Comparison of ENCODE assay signal across 8 cellular contexts in genomic region chr20:48921168-48921882, GRCh38. TPM values are rescaled to one million over a fixed set of nuclear protein-coding genes. Genes with fewer than 3 reads are reported as not detected.
DNase-seq lines count a peak whose midpoint lies in the region; ATAC-seq, FAIRE-seq and TF ChIP-seq lines count a peak whose summit lies in the region.

TSS of gene ARFGEF2 (plus strand) at chr20:48921711. CDS start at chr20:48921890, 179 bp downstream.

- H3K4me3 ChIP-seq in bronchial epithelial cell (ENCODE audit: low read depth, low read length) (peak within 1 kb of the TSS; percentile 73), smooth muscle cell (peak within 1 kb of the TSS; percentile 68)

- H3K27ac Mint-ChIP-seq in WTC11 = peak within 1 kb of the TSS; percentile 99

- H3K9me3 ChIP-seq in smooth muscle cell (replicated peaks; ENCODE audit: low read depth) = no peaks in the 10 kb centered on the region

- H3K36me3 ChIP-seq in bronchial epithelial cell (ENCODE audit: control insufficient read depth, insufficient read depth, low read length) (no peaks in the 10 kb centered on the region), smooth muscle cell (ENCODE audit: low read depth) (no peaks in the 10 kb centered on the region)

- POLR2A ChIA-PET in WTC11 (lab: Charles Lee) = interaction anchor here (0.8 kb wide), 1 partner anchor 93 kb away, joined by 3 read pairs; no protein-coding TSS in a partner anchor

- peak; percentile 91 for DNase-seq in ACHN
- DNase-seq in NCI-H226 = peak; percentile 93
- DNase-seq in WTC11 (ENCODE audit: low spot score) = peak; percentile 93
- DNase-seq in bronchial epithelial cell (ENCODE audit: low read depth) = peak; percentile 68
- DNase-seq in iPS-NIHi7 (ENCODE audit: extremely low spot score) = peak; percentile 99
- DNase-seq in smooth muscle cell (lab: John Stamatoyannopoulos, UW; ENCODE audit: unreplicated experiment) = peak; percentile 74

- CTCF ChIA-PET in WTC11 (lab: Charles Lee) = interaction anchor here (0.7 to 1.9 kb wide), 2 partner anchors 264 kb away, joined by 4 to 10 read pairs; no protein-coding TSS in a partner anchor

- in situ Hi-C loops in ACHN (cut with HindIII; ENCODE audit: low pct_ligation_motif_present, low pct_unique_long_range_greater_than_20kb, low sequenced_read_pairs) = no loop called here

- H3K27me3 ChIP-seq in bronchial epithelial cell (ENCODE audit: control insufficient read depth, insufficient read depth, low read length) (no peaks in the 10 kb centered on the region), smooth muscle cell (ENCODE audit: low read depth) (no peaks in the 10 kb centered on the region)

- FAIRE-seq in bronchial epithelial cell (lab: Jason Lieb, UNC) = no peak

- no peaks in the 10 kb centered on the region for H3K27me3 Mint-ChIP-seq in WTC11 (ENCODE audit: low read depth)

- H3K79me2 ChIP-seq in smooth muscle cell (ENCODE audit: low read depth) = peaks cover 46% of the 10 kb centered on the region

- H3K9ac ChIP-seq in smooth muscle cell (ENCODE audit: low read depth) = peak within 1 kb of the TSS; percentile 98

- H3F3A ChIP-seq in smooth muscle cell (ENCODE audit: low read depth) = peaks cover 13% of the 10 kb centered on the region

- H3K4me2 ChIP-seq in smooth muscle cell = peak within 1 kb of the TSS; percentile 97

- H3K27ac ChIP-seq in smooth muscle cell (ENCODE audit: low read depth) = peak within 1 kb of the TSS; percentile 95

- TF ChIP-seq CTCF in WTC11 (IDR thresholded peaks at IDR 0.05) (no peak), bronchial epithelial cell (IDR thresholded peaks at IDR 0.05; ENCODE audit: insufficient read depth, low read length, severe bottlenecking) (no peak), smooth muscle cell (IDR thresholded peaks at IDR 0.05; ENCODE audit: borderline replicate concordance, insufficient read depth, poor library complexity, severe bottlenecking) (no peak)

- H3K36me3 Mint-ChIP-seq in WTC11 = no peaks in the 10 kb centered on the region

- no peaks in the 10 kb centered on the region for H3K9me3 Mint-ChIP-seq in WTC11

- H3K4me3 Mint-ChIP-seq in WTC11 = peak within 1 kb of the TSS; percentile 95

- under 1% methylated on average over 50 of the region's 70 CpGs for WGBS in smooth muscle cell (ENCODE audit: low lambda C conversion rate)

- H4K20me1 ChIP-seq in smooth muscle cell (ENCODE audit: low read depth) = peaks cover 28% of the 10 kb centered on the region

- ATAC-seq in GM18873 (IDR thresholded peaks at IDR 0.05; ENCODE audit: low FRiP score, unreplicated experiment) (peak; percentile 66), HG03139 (IDR thresholded peaks at IDR 0.05; ENCODE audit: unreplicated experiment) (peak; percentile 78), WTC11 (peak; percentile 94)

- H3K4me1 Mint-ChIP-seq in WTC11 = peaks cover 27% of the 10 kb centered on the region

- peaks cover 16% of the 10 kb centered on the region for H3K4me1 ChIP-seq in smooth muscle cell (ENCODE audit: low read depth)

- peak within 1 kb of the TSS; percentile 64 for H2AFZ ChIP-seq in smooth muscle cell (ENCODE audit: low read depth)

TF ChIP-seq in WTC11, 78 proteins besides CTCF, POLR2A, EP300 and RAD21 (continues in another document):
- TF ChIP-seq ESRRA (CRISPR knock-in tag; IDR thresholded peaks at IDR 0.05; ENCODE audit: borderline replicate concordance) = no peak
- 0 out of 2 replicates have a peak, but pooled peaks have one; percentile 62 for TF ChIP-seq E2F5 (CRISPR knock-in tag; IDR thresholded peaks at IDR 0.05)
- no peak for TF ChIP-seq STAT6 (CRISPR knock-in tag; conservative IDR thresholded peaks at IDR 0.05; ENCODE audit: low read depth)
- peak; percentile 14; the same call in 1 of the 2 replicates for TF ChIP-seq TEAD1 (CRISPR knock-in tag; IDR thresholded peaks at IDR 0.05)
- TF ChIP-seq NR3C1 (CRISPR knock-in tag; conservative IDR thresholded peaks at IDR 0.05; ENCODE audit: low read depth) = no peak
- TF ChIP-seq ZBTB21 (CRISPR knock-in tag; IDR thresholded peaks at IDR 0.05; ENCODE audit: borderline replicate concordance) = 0 out of 2 replicates have a peak, but pooled peaks have one; percentile 47
- no peak for TF ChIP-seq IRF2 (CRISPR knock-in tag; IDR thresholded peaks at IDR 0.05; ENCODE audit: borderline replicate concordance, low read depth)
- TF ChIP-seq SP1 (CRISPR knock-in tag; conservative IDR thresholded peaks at IDR 0.05) = peak; percentile 83
- TF ChIP-seq CDX4 (CRISPR knock-in tag; IDR thresholded peaks at IDR 0.05; ENCODE audit: borderline replicate concordance) = no peak
- TF ChIP-seq MYBL2 (CRISPR knock-in tag; IDR thresholded peaks at IDR 0.05) = no peak
- 0 out of 2 replicates have a peak, but pooled peaks have one; percentile 22 for TF ChIP-seq PRRX2 (CRISPR knock-in tag; IDR thresholded peaks at IDR 0.05)
- no peak for TF ChIP-seq MXD4 (CRISPR knock-in tag; IDR thresholded peaks at IDR 0.05; ENCODE audit: borderline replicate concordance)
- no peak for TF ChIP-seq OVOL2 (CRISPR knock-in tag; IDR thresholded peaks at IDR 0.05; ENCODE audit: borderline replicate concordance)
- TF ChIP-seq ZMAT4 (CRISPR knock-in tag; IDR thresholded peaks at IDR 0.05) = peak; percentile 87
- no peak for TF ChIP-seq E2F4 (CRISPR knock-in tag; IDR thresholded peaks at IDR 0.05; ENCODE audit: borderline replicate concordance, low read depth)
- TF ChIP-seq GTF2I (CRISPR knock-in tag; conservative IDR thresholded peaks at IDR 0.05) = no peak
- TF ChIP-seq HMGA2 (CRISPR knock-in tag; IDR thresholded peaks at IDR 0.05) = no peak
- TF ChIP-seq CREM (CRISPR knock-in tag; IDR thresholded peaks at IDR 0.05) = peak; percentile 60; the same call in 1 of the 2 replicates
- 0 out of 2 replicates have a peak, but pooled peaks have one; percentile 7 for TF ChIP-seq ERG (CRISPR knock-in tag; IDR thresholded peaks at IDR 0.05)
- no peak for TF ChIP-seq TEAD4 (CRISPR knock-in tag; IDR thresholded peaks at IDR 0.05)

RNA-seq across cellular contexts. Expression of gene ARFGEF2, which starts in this region (rescaled TPM):
- total RNA-seq in WTC11 (2021) (17.3 to 20.9 TPM (median 17.7 TPM) in 3 replicates), bronchial epithelial cell (36.1 and 38.9 TPM in 2 replicates), smooth muscle cell (29.6 and 34.6 TPM in 2 replicates)
- polyA plus RNA-seq in smooth muscle cell = 6.5 and 9.4 TPM in 2 replicates

Comparison
In these comparisons a context has a peak if more than half of its experiments do, and no peak if none do; other contexts are left out.
1. Peak in every context shown above with its lines: DNase-seq, ATAC-seq, H3K4me3 ChIP-seq and H3K27ac ChIP-seq.